Comparison of ENCODE assay signal across 14 cellular contexts in the genomic region with DNA sequence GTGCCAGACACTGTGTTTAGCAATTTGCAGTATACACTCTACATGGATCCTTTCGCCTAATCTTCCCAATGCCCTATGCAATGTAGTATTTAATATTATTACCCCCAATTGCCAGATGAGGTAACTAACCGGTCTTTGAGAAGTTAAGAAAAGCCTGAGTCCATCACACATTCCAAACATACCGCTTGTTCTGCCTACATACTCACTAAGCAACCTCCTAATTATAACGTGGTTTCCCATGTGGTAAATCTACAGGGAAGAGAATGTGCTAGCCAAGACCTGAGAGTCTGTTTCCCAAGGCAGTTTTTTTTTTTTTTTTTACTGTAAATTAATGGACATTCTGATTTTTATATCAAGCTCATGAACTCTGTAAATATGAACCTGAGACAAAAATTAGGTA. TPM values are rescaled to one million over a fixed set of nuclear protein-coding genes. Genes with fewer than 3 reads are reported as not detected.
DNase-seq lines count a peak whose midpoint lies in the region; ATAC-seq and TF ChIP-seq lines count a peak whose summit lies in the region.
"Had no signal": no experiment of that assay in that cellular context is flagged by ENCODE, and none has a peak within 500 bp of the region (broad histone marks: within the 10 kb centered on the region; RNA-seq: fewer than 3 reads in every experiment).

No MANE protein-coding gene starts in this region.

- peaks cover 76 to 100% (median 91%) of the 10 kb centered on the region in 3 donors for H3K4me1 Mint-ChIP-seq in CD8-positive, alpha-beta memory T cell

- no peak overlapping the region for H3K9ac ChIP-seq in adipocyte (ENCODE audit: low read length)

- no peaks in the 10 kb centered on the region for H3K36me3 ChIP-seq in BJ (ENCODE audit: control insufficient read depth, insufficient read depth, low read length)
- H3K36me3 ChIP-seq in adipocyte (ENCODE audit: control insufficient read depth, insufficient read depth, low read length, severe bottlenecking), result no peaks in the 10 kb centered on the region
- no peaks in the 10 kb centered on the region for H3K36me3 ChIP-seq in kidney epithelial cell (ENCODE audit: control insufficient read depth, insufficient read depth, low read length)
- no peaks in the 10 kb centered on the region for H3K36me3 ChIP-seq in CD8-positive, alpha-beta memory T cell (ENCODE audit: insufficient read depth, low read length)

- no peak overlapping the region for H3K27ac ChIP-seq in CD8-positive, alpha-beta memory T cell (ENCODE audit: low read depth, low read length)
- H3K27ac ChIP-seq: VCaP had no signal

- H3K36me3 Mint-ChIP-seq in CD8-positive, alpha-beta memory T cell, result peaks cover 0 to 18% (median 8%) of the 10 kb centered on the region in 3 donors

- H3K9me3 Mint-ChIP-seq in CD8-positive, alpha-beta memory T cell, result no peaks in the 10 kb centered on the region
- H3K9me3 Mint-ChIP-seq: activated naive CD4-positive, alpha-beta T cell treated with anti-CD3 and anti-CD28 coated beads, Interleukin-2, amount 50 U/mL, for 24 hours had no signal

- POLR2A ChIA-PET in BJ (lab: Charles Lee), result interaction anchor here (0.6 kb wide), 1 partner anchor 121 kb away, joined by 13 read pairs; no protein-coding TSS in a partner anchor
- POLR2A ChIA-PET in CD8-positive, alpha-beta memory T cell (lab: Charles Lee), result interaction anchor here (0.7 kb wide), 1 partner anchor 209 kb away, joined by 7 read pairs; no protein-coding TSS in a partner anchor

- in situ Hi-C loops in G401 (cut with HindIII; ENCODE audit: low sequenced_read_pairs), result no loop called here

- CTCF ChIA-PET in BJ (lab: Yijun Ruan, JAX), result no interaction called here
- CTCF ChIA-PET in CD8-positive, alpha-beta memory T cell (lab: Charles Lee), result no interaction called here

- peak overlapping the region in 2 of 8 donors; percentile 7 to 27 for H3K27ac Mint-ChIP-seq in CD8-positive, alpha-beta memory T cell

- H3K9me3 ChIP-seq in adipocyte (ENCODE audit: control insufficient read depth, low read length), result no peaks in the 10 kb centered on the region
- H3K9me3 ChIP-seq in CD8-positive, alpha-beta memory T cell (ENCODE audit: low read length), result no peaks in the 10 kb centered on the region

- no peaks in the 10 kb centered on the region for H3K27me3 Mint-ChIP-seq in CD8-positive, alpha-beta memory T cell
- H3K27me3 Mint-ChIP-seq: activated naive CD4-positive, alpha-beta T cell treated with anti-CD3 and anti-CD28 coated beads, Interleukin-2, amount 50 U/mL, for 24 hours had no signal

- TF ChIP-seq CTCF in BJ (IDR thresholded peaks at IDR 0.05; ENCODE audit: insufficient read depth, low read depth, low read length) (no peak), kidney epithelial cell (IDR thresholded peaks at IDR 0.05; ENCODE audit: insufficient read depth, low read length, poor library complexity, severe bottlenecking) (no peak)

- no peak overlapping the region for H3K4me3 ChIP-seq in BJ (ENCODE audit: low read depth, low read length)
- no peak overlapping the region for H3K4me3 ChIP-seq in adipocyte (ENCODE audit: low read length)
- H3K4me3 ChIP-seq in kidney epithelial cell (ENCODE audit: low read depth, low read length), result no peak overlapping the region
- no peak overlapping the region for H3K4me3 ChIP-seq in CD8-positive, alpha-beta memory T cell (ENCODE audit: low read length)

- peaks cover 4% of the 10 kb centered on the region for H3K4me1 ChIP-seq in adipocyte (ENCODE audit: control insufficient read depth, insufficient read depth, low read length)
- peaks cover 32% of the 10 kb centered on the region for H3K4me1 ChIP-seq in CD8-positive, alpha-beta memory T cell (ENCODE audit: insufficient read depth, low read length)

- no peak for ATAC-seq in HG03520 (IDR thresholded peaks at IDR 0.05; ENCODE audit: unreplicated experiment)

- H3K27me3 ChIP-seq in BJ (ENCODE audit: control insufficient read depth, insufficient read depth, low read length) (no peaks in the 10 kb centered on the region), adipocyte (replicated peaks; ENCODE audit: control insufficient read depth, insufficient read depth, low read length) (no peaks in the 10 kb centered on the region), kidney epithelial cell (ENCODE audit: control insufficient read depth, insufficient read depth, low read length) (no peaks in the 10 kb centered on the region)
- no peaks in the 10 kb centered on the region for H3K27me3 ChIP-seq in CD8-positive, alpha-beta memory T cell (ENCODE audit: insufficient read depth, low read length, poor library complexity, severe bottlenecking)

- DNase-seq in BJ (ENCODE audit: low read depth) (peak; percentile 24), HCEC 1CT (peak; percentile 59), adipocyte (ENCODE audit: low read depth) (peak; percentile 50), kidney epithelial cell (ENCODE audit: low read depth) (peak; percentile 62), G401 (ENCODE audit: low spot score) (no peak)
- DNase-seq in central memory CD4-positive, alpha-beta T cell, result no peak
- no peak for DNase-seq in CD8-positive, alpha-beta memory T cell
- DNase-seq: COR-L47; NCI-H1417; nucleus accumbens; stimulated activated CD4-positive, alpha-beta T cell treated with anti-CD3 and anti-CD28 coated beads, Interleukin-2, amount 100 ng/mL, for 48 hours had no signal

- no peak overlapping the region for H3K4me3 Mint-ChIP-seq in CD8-positive, alpha-beta memory T cell
- H3K4me3 Mint-ChIP-seq: activated naive CD4-positive, alpha-beta T cell treated with anti-CD3 and anti-CD28 coated beads, Interleukin-2, amount 50 U/mL, for 24 hours had no signal

RNA-seq across cellular contexts. Expression of gene ATP2B1, which starts 37.2 kb away (rescaled TPM):
- polyA plus RNA-seq in BJ (2011; rRNA removed), result 12.8 and 34.4 TPM in 2 replicates
- 15.4 and 25.5 TPM in 2 replicates for polyA minus RNA-seq in BJ (2011; rRNA and poly(A)+ RNA removed)
- total RNA-seq in kidney epithelial cell, result 36.3 and 45.9 TPM in 2 replicates
- total RNA-seq in CD8-positive, alpha-beta memory T cell, result 10 to 100 TPM; 32.7 to 32.8 TPM
- 45.3 TPM for polyA plus RNA-seq in CD8-positive, alpha-beta memory T cell
- 9.0 and 12.7 TPM in 2 replicates for total RNA-seq in G401 (2014; rRNA removed; shearing (Covaris generic))

Comparison
In these comparisons a context has a peak if more than half of its experiments do, and no peak if none do; other contexts are left out.
1. DNase-seq: peak in BJ (single experiment), HCEC 1CT (single experiment), adipocyte (single experiment) and kidney epithelial cell (single experiment); none in central memory CD4-positive, alpha-beta T cell (single experiment), CD8-positive, alpha-beta memory T cell (0 of 5) and G401 (single experiment).